10 cellular contexts compared by ENCODE assay signal in the genomic region with DNA sequence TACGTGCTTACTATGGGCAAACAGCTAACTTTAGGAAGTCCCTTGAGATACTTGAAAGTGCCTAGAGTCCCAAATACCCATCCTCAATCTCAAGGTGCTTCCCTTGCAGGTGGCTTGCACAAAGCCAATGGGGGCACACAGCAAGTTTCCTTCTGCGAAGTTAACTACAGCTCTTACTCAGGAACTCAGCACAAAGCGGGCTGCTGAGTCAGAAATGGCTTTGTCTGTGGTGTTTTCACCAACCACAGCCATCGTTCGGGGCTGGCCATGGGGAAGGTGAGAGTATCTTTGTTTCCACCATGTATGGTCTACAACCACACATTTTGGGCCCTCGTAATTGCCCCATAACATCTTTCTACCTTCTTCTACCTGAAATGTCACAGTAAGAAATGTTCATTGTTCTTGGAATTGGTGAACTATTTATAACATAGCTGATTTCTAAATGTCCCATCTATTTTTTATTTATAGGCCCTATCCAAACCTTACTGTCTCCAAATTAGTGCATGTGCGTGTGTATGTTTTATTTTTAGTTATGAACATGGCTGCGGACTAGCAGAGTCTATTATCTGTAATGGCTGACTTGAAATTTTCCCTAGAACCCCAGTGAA. TPM values are rescaled to one million over a fixed set of nuclear protein-coding genes. Genes with fewer than 3 reads are reported as not detected.
DNase-seq lines count a peak whose midpoint lies in the region; ATAC-seq and TF ChIP-seq lines count a peak whose summit lies in the region.
"Had no signal": no experiment of that assay in that cellular context is flagged by ENCODE, and none has a peak within 500 bp of the region (broad histone marks: within the 10 kb centered on the region; RNA-seq: fewer than 3 reads in every experiment).

No MANE protein-coding gene starts in this region.

- H3K27me3 Mint-ChIP-seq in activated naive CD8-positive, alpha-beta T cell treated with anti-CD3 and anti-CD28 coated beads, Interleukin-2, amount 50 U/mL, for 24 hours, result peaks cover 17% of the 10 kb centered on the region

- H3K4me1 ChIP-seq in lower lobe of right lung, result no peaks in the 10 kb centered on the region

- H3K36me3 Mint-ChIP-seq in activated naive CD8-positive, alpha-beta T cell treated with anti-CD3 and anti-CD28 coated beads, Interleukin-2, amount 50 U/mL, for 24 hours (ENCODE audit: low read depth), result no peaks in the 10 kb centered on the region

- ATAC-seq in GM21528 (IDR thresholded peaks at IDR 0.05; ENCODE audit: low FRiP score, unreplicated experiment) (peak; percentile 71), HG03575 (IDR thresholded peaks at IDR 0.05; ENCODE audit: extremely low read depth, insufficient number of reproducible peaks, low FRiP score, unreplicated experiment) (peak; percentile 53), lower lobe of right lung (no peak)
- ATAC-seq in activated naive CD8-positive, alpha-beta T cell treated with anti-CD3 and anti-CD28 coated beads, Interleukin-2, amount 50 U/mL, for 24 hours, result peak; percentile 91

- peak overlapping the region; percentile 68 for H3K27ac Mint-ChIP-seq in activated naive CD8-positive, alpha-beta T cell treated with anti-CD3 and anti-CD28 coated beads, Interleukin-2, amount 50 U/mL, for 24 hours

- no peaks in the 10 kb centered on the region for H3K36me3 ChIP-seq in lower lobe of right lung

- H3K27me3 ChIP-seq in lower lobe of right lung (ENCODE audit: low read depth), result no peaks in the 10 kb centered on the region

- H3K4me3 Mint-ChIP-seq in activated naive CD8-positive, alpha-beta T cell treated with anti-CD3 and anti-CD28 coated beads, Interleukin-2, amount 50 U/mL, for 24 hours, result peak overlapping the region; percentile 19

- H3K27ac ChIP-seq in lower lobe of right lung, result no peak overlapping the region

- peak; percentile 95 for DNase-seq in GM12864 (ENCODE audit: low read depth)
- peak; percentile 76 for DNase-seq in activated naive CD8-positive, alpha-beta T cell treated with anti-CD3 and anti-CD28 coated beads, Interleukin-2, amount 50 U/mL, for 24 hours
- no peak for DNase-seq in lower lobe of right lung
- DNase-seq in occipital lobe (lab: John Stamatoyannopoulos, UW), result no peak
- DNase-seq in cortex of kidney (lab: John Stamatoyannopoulos, UW), result no peak
- DNase-seq in T-helper 9 cell, result no peak

- no peaks in the 10 kb centered on the region for H3K9me3 Mint-ChIP-seq in activated naive CD8-positive, alpha-beta T cell treated with anti-CD3 and anti-CD28 coated beads, Interleukin-2, amount 50 U/mL, for 24 hours

- TF ChIP-seq CTCF in GM12864 (IDR thresholded peaks at IDR 0.05; ENCODE audit: low read depth, low read length, missing control alignments) (no peak), lower lobe of right lung (IDR thresholded peaks at IDR 0.05) (no peak)

- no peaks in the 10 kb centered on the region for H3K9me3 ChIP-seq in lower lobe of right lung

- intact Hi-C loops in lower lobe of right lung (cut with DNase I), result no loop called here

- peaks cover 49% of the 10 kb centered on the region for H3K4me1 Mint-ChIP-seq in activated naive CD8-positive, alpha-beta T cell treated with anti-CD3 and anti-CD28 coated beads, Interleukin-2, amount 50 U/mL, for 24 hours

- no peak overlapping the region for H3K4me3 ChIP-seq in GM12864 (ENCODE audit: low read depth, low read length)
- no peak overlapping the region for H3K4me3 ChIP-seq in lower lobe of right lung
- H3K4me3 ChIP-seq: lung had no signal

RNA-seq across cellular contexts. Expression of a gene that starts 13.9 kb away (rescaled TPM):
- total RNA-seq in lower lobe of right lung (50.2 TPM), occipital lobe (not detected)
- total RNA-seq: M059J had no signal

RNA-seq across cellular contexts. Expression of a gene that starts 36.0 kb away (rescaled TPM):
- total RNA-seq in lower lobe of right lung, result 0.77 TPM
- total RNA-seq in occipital lobe, result not detected
- total RNA-seq: M059J had no signal

RNA-seq across cellular contexts. Expression of a gene that starts 49.1 kb away (rescaled TPM):
- 30.5 TPM for total RNA-seq in lower lobe of right lung
- 220 TPM for total RNA-seq in occipital lobe

Comparison
In these comparisons a context has a peak if more than half of its experiments do, and no peak if none do; other contexts are left out.
1. DNase-seq: peak in GM12864 (single experiment) and activated naive CD8-positive, alpha-beta T cell treated with anti-CD3 and anti-CD28 coated beads, Interleukin-2, amount 50 U/mL, for 24 hours (single experiment); none in lower lobe of right lung (single experiment), occipital lobe (single experiment), cortex of kidney (single experiment) and T-helper 9 cell (single experiment).
2. ATAC-seq: peak in GM21528 (single experiment), HG03575 (single experiment) and activated naive CD8-positive, alpha-beta T cell treated with anti-CD3 and anti-CD28 coated beads, Interleukin-2, amount 50 U/mL, for 24 hours (single experiment); none in lower lobe of right lung (0 of 2).
3. RNA of a gene that starts 13.9 kb away (total RNA-seq): 50.2 TPM in lower lobe of right lung (single experiment); not detected in occipital lobe (single experiment); every median in the first group is over 10 times any median in the second.